In genomic region chr22:23481369-23481768, GRCh38 we compare ENCODE assay signal across 21 cellular contexts.
"Had no signal": no experiment of that assay in that cellular context is flagged by ENCODE, and none has a peak within 500 bp of the region (broad histone marks: within the 10 kb centered on the region; RNA-seq: fewer than 3 reads in every experiment).

No MANE protein-coding gene starts in this region.

- H3K27me3 ChIP-seq: left lung had no signal

- ATAC-seq: gastrocnemius medialis; heart right ventricle; left cardiac atrium; left lung; left ventricle myocardium superior; naive thymus-derived CD4-positive, alpha-beta T cell had no signal

- H3K9me3 ChIP-seq: esophagus squamous epithelium, gastrocnemius medialis, heart right ventricle, left lung had no signal

- DNase-seq: dermis blood vessel endothelial cell; dorsolateral prefrontal cortex; effector CD4-positive, alpha-beta T cell; effector memory CD4-positive, alpha-beta T cell; esophagus squamous epithelium; foreskin fibroblast; foreskin melanocyte; gastrocnemius medialis; glutamatergic neuron; head of caudate nucleus; heart right ventricle; hippocampal formation; left cardiac atrium; left lung; left ventricle myocardium superior; mammary epithelial cell; mesendoderm; midbrain; naive thymus-derived CD4-positive, alpha-beta T cell had no signal

- H3K4me1 ChIP-seq: esophagus squamous epithelium, gastrocnemius medialis, heart right ventricle, left lung had no signal

- H3K27ac ChIP-seq: coronary artery, dorsolateral prefrontal cortex, esophagus squamous epithelium, gastrocnemius medialis, heart right ventricle, left lung had no signal

- H3K4me3 ChIP-seq: coronary artery, dorsolateral prefrontal cortex, esophagus squamous epithelium, gastrocnemius medialis, heart right ventricle, left lung, lung had no signal

- H3K36me3 ChIP-seq: esophagus squamous epithelium, gastrocnemius medialis, heart right ventricle, left lung had no signal
